Comparison of ENCODE assay signal across 17 cellular contexts in the genomic region with DNA sequence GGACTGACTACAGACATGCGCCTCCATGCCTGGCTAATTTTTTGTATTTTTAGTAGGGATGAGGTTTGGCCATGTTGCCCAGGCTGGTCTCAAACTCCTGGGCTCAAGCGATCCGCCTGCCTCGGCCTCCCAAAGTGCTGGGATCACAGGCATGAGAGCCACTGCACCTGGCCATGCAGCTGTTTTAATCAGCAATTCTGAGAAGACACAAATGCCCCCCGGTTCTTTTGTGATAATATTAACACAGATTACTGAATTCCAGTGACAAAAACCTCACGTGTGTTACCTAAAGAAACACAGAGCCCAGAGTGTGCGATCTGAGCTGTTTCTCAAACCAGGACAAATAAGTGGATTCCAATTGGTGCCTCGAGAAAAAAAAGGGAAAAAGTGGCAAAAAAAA.
"Had no signal": no experiment of that assay in that cellular context is flagged by ENCODE, and none has a peak within 500 bp of the region (broad histone marks: within the 10 kb centered on the region; RNA-seq: fewer than 3 reads in every experiment).

No MANE protein-coding gene starts in this region.

- H3K27ac Mint-ChIP-seq: activated CD4-positive, alpha-beta memory T cell treated with anti-CD3 and anti-CD28 coated beads for 36 hours; activated CD8-positive, alpha-beta memory T cell treated with anti-CD3 and anti-CD28 coated beads, Interleukin-2, amount 10 ng/mL, durations not matched to agents 7 days and 5 days; endodermal cell had no signal

- H3K36me3 ChIP-seq: cardiac muscle cell had no signal

- H3K4me3 Mint-ChIP-seq: activated CD4-positive, alpha-beta memory T cell treated with anti-CD3 and anti-CD28 coated beads for 36 hours; activated CD8-positive, alpha-beta memory T cell treated with anti-CD3 and anti-CD28 coated beads, Interleukin-2, amount 10 ng/mL, durations not matched to agents 7 days and 5 days; endodermal cell; naive thymus-derived CD4-positive, alpha-beta T cell had no signal

- H3K27me3 Mint-ChIP-seq: activated CD4-positive, alpha-beta memory T cell treated with anti-CD3 and anti-CD28 coated beads for 36 hours; activated CD8-positive, alpha-beta memory T cell treated with anti-CD3 and anti-CD28 coated beads, Interleukin-2, amount 10 ng/mL, durations not matched to agents 7 days and 5 days; naive thymus-derived CD4-positive, alpha-beta T cell had no signal

- H3K4me1 ChIP-seq: right lobe of liver had no signal

- H3K4me1 Mint-ChIP-seq: activated CD8-positive, alpha-beta memory T cell treated with anti-CD3 and anti-CD28 coated beads, Interleukin-2, amount 10 ng/mL, durations not matched to agents 7 days and 5 days had no signal

- DNase-seq: activated CD4-positive, alpha-beta memory T cell treated with anti-CD3 and anti-CD28 coated beads for 36 hours; activated CD8-positive, alpha-beta memory T cell treated with anti-CD3 and anti-CD28 coated beads, Interleukin-2, amount 10 ng/mL, durations not matched to agents 7 days and 5 days; activated naive CD4-positive, alpha-beta T cell treated with anti-CD3 and anti-CD28 coated beads, Interleukin-2, amount 50 U/mL, for 16 hours; activated T-cell treated with anti-CD3 and anti-CD28 coated beads, Interleukin-2, amount 50 U/mL, for 1 hour; gastrocnemius medialis; heart right ventricle; left cardiac atrium; naive thymus-derived CD4-positive, alpha-beta T cell; stimulated activated CD4-positive, alpha-beta T cell treated with anti-CD3 and anti-CD28 coated beads, Interleukin-1b, Interleukin-23, amount 100 ng/mL, for 48 hours; T-helper 1 cell; T1000 had no signal

- H3K9me3 ChIP-seq: gastrocnemius medialis, mucosa of descending colon, right lobe of liver had no signal

- H3K4me3 ChIP-seq: cardiac muscle cell, mucosa of descending colon, right lobe of liver had no signal

- H3K27ac ChIP-seq: cardiac muscle cell, right lobe of liver, VCaP had no signal

- ATAC-seq: activated CD8-positive, alpha-beta memory T cell treated with anti-CD3 and anti-CD28 coated beads, Interleukin-2, amount 10 ng/mL, durations not matched to agents 7 days and 5 days; gastrocnemius medialis; mucosa of descending colon; naive thymus-derived CD4-positive, alpha-beta T cell had no signal

- H3K27me3 ChIP-seq: cardiac muscle cell, dorsolateral prefrontal cortex, gastrocnemius medialis, heart right ventricle, right lobe of liver had no signal
